In genomic region chr10:123301077-123301875, GRCh38 we compare ENCODE assay signal across 10 cellular contexts.
DNase-seq lines count a peak whose midpoint lies in the region; ATAC-seq lines count a peak whose summit lies in the region.
"Had no signal": no experiment of that assay in that cellular context is flagged by ENCODE, and none has a peak within 500 bp of the region (broad histone marks: within the 10 kb centered on the region; RNA-seq: fewer than 3 reads in every experiment).

No MANE protein-coding gene starts in this region.

- no peak overlapping the region for H3K27ac Mint-ChIP-seq in activated CD4-positive, alpha-beta memory T cell treated with anti-CD3 and anti-CD28 coated beads for 36 hours
- H3K27ac Mint-ChIP-seq: nephron had no signal

- no peak overlapping the region for H3K4me3 Mint-ChIP-seq in activated CD4-positive, alpha-beta memory T cell treated with anti-CD3 and anti-CD28 coated beads for 36 hours
- H3K4me3 Mint-ChIP-seq: central memory CD8-positive, alpha-beta T cell; nephron had no signal

- POLR2A ChIA-PET in activated CD4-positive, alpha-beta memory T cell treated with anti-CD3 and anti-CD28 coated beads for 36 hours (lab: Charles Lee) = no interaction called here

- ATAC-seq in left cardiac atrium (peak in 1 of 2 donors; percentile 87), GM21390 (IDR thresholded peaks at IDR 0.05; ENCODE audit: unreplicated experiment) (no peak)

- DNase-seq in NCI-H1417 (lab: John Stamatoyannopoulos, UW) (peak in 2 of 3 experiments; percentile 37 to 68), NCI-H1417 treated with DMSO at 0.1 percent for 48 hours (lab: John Stamatoyannopoulos, UW) (no peak), SHP77 treated with DMSO at 0.1 percent for 48 hours (lab: John Stamatoyannopoulos, UW) (peak; percentile 79), left cardiac atrium (peak; percentile 52), stromal cell of bone marrow (ENCODE audit: low read depth) (peak; percentile 43)
- no peak for DNase-seq in stimulated activated CD4-positive, alpha-beta T cell treated with anti-CD3 and anti-CD28 coated beads, Interleukin-2, amount 100 ng/mL, for 48 hours
- DNase-seq in activated CD4-positive, alpha-beta memory T cell treated with anti-CD3 and anti-CD28 coated beads for 36 hours = no peak

- CTCF ChIA-PET in activated CD4-positive, alpha-beta memory T cell treated with anti-CD3 and anti-CD28 coated beads for 36 hours (lab: Charles Lee) = no interaction called here

- no peaks in the 10 kb centered on the region for H3K4me1 Mint-ChIP-seq in activated CD4-positive, alpha-beta memory T cell treated with anti-CD3 and anti-CD28 coated beads for 36 hours (ENCODE audit: low read depth)
- H3K4me1 Mint-ChIP-seq: central memory CD8-positive, alpha-beta T cell; nephron had no signal

- no peaks in the 10 kb centered on the region for H3K9me3 Mint-ChIP-seq in activated CD4-positive, alpha-beta memory T cell treated with anti-CD3 and anti-CD28 coated beads for 36 hours
- H3K9me3 Mint-ChIP-seq: central memory CD8-positive, alpha-beta T cell had no signal

- H3K27me3 Mint-ChIP-seq in activated CD4-positive, alpha-beta memory T cell treated with anti-CD3 and anti-CD28 coated beads for 36 hours = no peaks in the 10 kb centered on the region

- intact Hi-C loops in left cardiac atrium (cut with DNase I) = no loop called here
- intact Hi-C loops in activated CD4-positive, alpha-beta memory T cell treated with anti-CD3 and anti-CD28 coated beads for 36 hours (cut with micrococcal nuclease) = no loop called here

- H3K36me3 Mint-ChIP-seq in activated CD4-positive, alpha-beta memory T cell treated with anti-CD3 and anti-CD28 coated beads for 36 hours = no peaks in the 10 kb centered on the region

Comparison
In these comparisons a context has a peak if more than half of its experiments do, and no peak if none do; other contexts are left out.
1. DNase-seq: peak in NCI-H1417 (2 of 3), SHP77 treated with DMSO at 0.1 percent for 48 hours (single experiment), left cardiac atrium (single experiment) and stromal cell of bone marrow (single experiment); none in NCI-H1417 treated with DMSO at 0.1 percent for 48 hours (single experiment), stimulated activated CD4-positive, alpha-beta T cell treated with anti-CD3 and anti-CD28 coated beads, Interleukin-2, amount 100 ng/mL, for 48 hours (0 of 2) and activated CD4-positive, alpha-beta memory T cell treated with anti-CD3 and anti-CD28 coated beads for 36 hours (single experiment).